Comparison of ENCODE assay signal across 30 cellular contexts in genomic region chr14:40096968-40097367, GRCh38.
"Had no signal": no experiment of that assay in that cellular context is flagged by ENCODE, and none has a peak within 500 bp of the region (broad histone marks: within the 10 kb centered on the region; RNA-seq: fewer than 3 reads in every experiment).

No MANE protein-coding gene starts in this region.

- H3K36me3 ChIP-seq: adrenal gland, esophagus squamous epithelium, gastroesophageal sphincter, heart right ventricle, WERI-Rb-1 had no signal

- H3K4me3 ChIP-seq: adrenal gland, body of pancreas, esophagus squamous epithelium, gastroesophageal sphincter, heart right ventricle had no signal

- H3K27ac ChIP-seq: adrenal gland, body of pancreas, epithelial cell of prostate, esophagus squamous epithelium, gastroesophageal sphincter, heart right ventricle, WERI-Rb-1 had no signal

- FAIRE-seq: colon, endometrium, endothelial cell of umbilical vein had no signal

- DNase-seq: activated B cell treated with CpG ODN at 0.5 μM for 24 hours; activated CD4-positive, alpha-beta T cell treated with anti-CD3 and anti-CD28 coated beads for 48 hours; activated CD4-positive, alpha-beta T cell treated with anti-CD3 and anti-CD28 coated beads, Interleukin-2, amount 50 U/mL, for 1 hour; activated CD4-positive, alpha-beta T cell treated with anti-CD3 and anti-CD28 coated beads, Interleukin-2, amount 50 U/mL, for 48 hours; activated CD8-positive, alpha-beta memory T cell treated with anti-CD3 and anti-CD28 coated beads for 24 hours; activated CD8-positive, alpha-beta T cell treated with anti-CD3 and anti-CD28 coated beads for 36 hours; activated effector memory CD4-positive, alpha-beta T cell treated with anti-CD3 and anti-CD28 coated beads, Interleukin-2, amount 50 U/mL, for 16 hours; activated naive CD4-positive, alpha-beta T cell treated with anti-CD3 and anti-CD28 coated beads for 36 hours; activated naive CD8-positive, alpha-beta T cell treated with anti-CD3 and anti-CD28 coated beads for 36 hours; activated naive CD8-positive, alpha-beta T cell treated with anti-CD3 and anti-CD28 coated beads, Interleukin-2, amount 50 U/mL, for 24 hours; activated T-cell treated with anti-CD3 and anti-CD28 coated beads, Interleukin-2, amount 50 U/mL, for 4 hours; adrenal gland; amygdala; aorta; body of pancreas; caudate nucleus; cortex of kidney; dermis blood vessel endothelial cell; effector CD4-positive, alpha-beta T cell; esophagus squamous epithelium; foreskin melanocyte; heart right ventricle; T-helper 17 cell; T1000; WERI-Rb-1 had no signal

- H3K9me3 ChIP-seq: adrenal gland, body of pancreas, gastroesophageal sphincter had no signal

- H3K27me3 ChIP-seq: adrenal gland, body of pancreas, esophagus squamous epithelium, gastroesophageal sphincter, heart right ventricle had no signal

- H3K4me1 ChIP-seq: adrenal gland, body of pancreas, esophagus squamous epithelium, gastroesophageal sphincter, heart right ventricle had no signal
